ENCODE assay signal across 8 cellular contexts in the genomic region with DNA sequence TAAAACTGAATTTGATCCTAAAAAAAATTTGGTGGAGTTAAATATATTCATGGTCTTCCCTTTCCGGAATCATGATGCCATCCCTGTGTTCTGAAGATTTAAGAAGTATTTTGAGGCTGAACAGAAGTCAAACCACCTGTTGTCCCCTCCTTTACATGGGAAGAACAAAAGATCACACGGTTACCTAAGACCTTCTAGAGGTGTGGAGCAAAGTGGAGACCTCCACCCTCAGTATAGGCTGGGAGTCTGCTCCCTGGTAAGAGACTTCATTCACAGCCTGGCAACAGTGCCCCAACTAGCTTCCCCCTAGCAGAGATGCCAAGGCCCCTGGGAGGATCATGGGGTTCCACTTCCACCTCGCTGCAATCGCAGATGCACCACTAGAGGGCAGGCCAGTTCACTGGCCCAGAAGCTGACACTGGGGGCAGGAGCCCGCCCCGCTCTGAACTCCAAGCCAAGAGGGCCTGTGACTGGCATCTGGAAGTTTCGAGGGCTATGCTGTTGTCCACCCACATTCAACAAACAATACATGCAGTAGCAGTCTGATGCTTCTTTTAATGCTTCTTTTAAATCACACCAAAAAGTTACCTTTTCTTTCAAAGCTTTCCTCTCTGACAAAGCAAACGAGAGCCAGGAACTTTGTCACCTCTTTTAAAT. TPM values are rescaled to one million over a fixed set of nuclear protein-coding genes. Genes with fewer than 3 reads are reported as not detected.
DNase-seq lines count a peak whose midpoint lies in the region; ATAC-seq, FAIRE-seq and TF ChIP-seq lines count a peak whose summit lies in the region.

No MANE protein-coding gene starts in this region.

- FAIRE-seq in kidney (lab: Jason Lieb, UNC), result no peak

- ATAC-seq in GM18499 (IDR thresholded peaks at IDR 0.05; ENCODE audit: insufficient read depth, unreplicated experiment) (peak; percentile 37), HG02885 (IDR thresholded peaks at IDR 0.05; ENCODE audit: poor library complexity, unreplicated experiment) (peak; percentile 76)

- no peaks in the 10 kb centered on the region for H3K27me3 ChIP-seq in brain microvascular endothelial cell (replicated peaks)

- in situ Hi-C loops in brain microvascular endothelial cell (cut with HindIII; ENCODE audit: low pct_ligation_motif_present, low sequenced_read_pairs), result no loop called here

- H3K4me3 ChIP-seq in brain microvascular endothelial cell (ENCODE audit: low read depth, low read length) (no peak overlapping the region), kidney (ENCODE audit: low read length in 2 of 2) (no peak overlapping the region)

- no peaks in the 10 kb centered on the region for H3K9me3 ChIP-seq in kidney (ENCODE audit: control insufficient read depth in 1 of 2, low read length in 2 of 2)

- H3K4me1 ChIP-seq in kidney (ENCODE audit: control insufficient read depth in 1 of 2, insufficient read depth in 1 of 2, low read depth in 1 of 2, low read length in 2 of 2), result peaks cover 0 to 9% of the 10 kb centered on the region in 2 donors

- TF ChIP-seq CTCF in VCaP (conservative IDR thresholded peaks at IDR 0.05) (peak; percentile 96), brain microvascular endothelial cell (IDR thresholded peaks at IDR 0.05; ENCODE audit: low read depth, low read length, missing control alignments) (peak; percentile 98), kidney (IDR thresholded peaks at IDR 0.05; ENCODE audit: borderline replicate concordance, extremely low read depth, insufficient read depth) (peak; percentile 84)

- H3K27ac ChIP-seq in VCaP, result peak overlapping the region; percentile 13; the same call in 1 of the 2 replicates
- no peak overlapping the region for H3K27ac ChIP-seq in brain microvascular endothelial cell
- H3K27ac ChIP-seq in kidney (ENCODE audit: low read depth in 2 of 2, low read length in 2 of 2), result no peak overlapping the region

- H3K36me3 ChIP-seq in brain microvascular endothelial cell (replicated peaks), result no peaks in the 10 kb centered on the region
- no peaks in the 10 kb centered on the region for H3K36me3 ChIP-seq in kidney (ENCODE audit: control insufficient read depth in 1 of 2, insufficient read depth in 2 of 2, low read length in 2 of 2)

- DNase-seq in 8988T (peak; percentile 53), NCI-H2081 treated with DMSO at 0.1 percent for 48 hours (lab: John Stamatoyannopoulos, UW) (peak; percentile 30), brain microvascular endothelial cell (peak; percentile 48), kidney (peak; percentile 84)
- peak; percentile 83 to 84 for DNase-seq in stimulated activated CD4-positive, alpha-beta T cell treated with anti-CD3 and anti-CD28 coated beads, Interleukin-2, amount 100 ng/mL, for 24 hours

- intact Hi-C loops in kidney (cut with DNase I), result no loop called here

- peak overlapping the region in 1 of 2 donors; percentile 37 for H3K9ac ChIP-seq in kidney (ENCODE audit: low read length in 2 of 2)

RNA-seq across cellular contexts. Expression of gene UBE2J1, which starts 19.5 kb away (rescaled TPM):
- 47.3 TPM for total RNA-seq in kidney
- 22.8 TPM for polyA plus RNA-seq in kidney (ENCODE audit: insufficient read depth, low read depth, low replicate concordance)

RNA-seq across cellular contexts. Expression of gene RRAGD, which starts 40.1 kb away (rescaled TPM):
- total RNA-seq in kidney, result 31.5 TPM
- polyA plus RNA-seq in kidney (ENCODE audit: insufficient read depth, low read depth, low replicate concordance), result 51.6 TPM

RNA-seq across cellular contexts. Expression of gene GABRR2, which starts 56.9 kb away (rescaled TPM):
- 0.38 TPM for total RNA-seq in kidney
- not detected for polyA plus RNA-seq in kidney (ENCODE audit: insufficient read depth, low read depth, low replicate concordance)

Comparison
In these comparisons a context has a peak if more than half of its experiments do, and no peak if none do; other contexts are left out.
1. DNase-seq: peak in every context shown above with its lines; median percentile 84 in kidney; 84 in stimulated activated CD4-positive, alpha-beta T cell treated with anti-CD3 and anti-CD28 coated beads, Interleukin-2, amount 100 ng/mL, for 24 hours; 53 in 8988T; 48 in brain microvascular endothelial cell; 30 in NCI-H2081 treated with DMSO at 0.1 percent for 48 hours.